8 cellular contexts compared by ENCODE assay signal in the genomic region with DNA sequence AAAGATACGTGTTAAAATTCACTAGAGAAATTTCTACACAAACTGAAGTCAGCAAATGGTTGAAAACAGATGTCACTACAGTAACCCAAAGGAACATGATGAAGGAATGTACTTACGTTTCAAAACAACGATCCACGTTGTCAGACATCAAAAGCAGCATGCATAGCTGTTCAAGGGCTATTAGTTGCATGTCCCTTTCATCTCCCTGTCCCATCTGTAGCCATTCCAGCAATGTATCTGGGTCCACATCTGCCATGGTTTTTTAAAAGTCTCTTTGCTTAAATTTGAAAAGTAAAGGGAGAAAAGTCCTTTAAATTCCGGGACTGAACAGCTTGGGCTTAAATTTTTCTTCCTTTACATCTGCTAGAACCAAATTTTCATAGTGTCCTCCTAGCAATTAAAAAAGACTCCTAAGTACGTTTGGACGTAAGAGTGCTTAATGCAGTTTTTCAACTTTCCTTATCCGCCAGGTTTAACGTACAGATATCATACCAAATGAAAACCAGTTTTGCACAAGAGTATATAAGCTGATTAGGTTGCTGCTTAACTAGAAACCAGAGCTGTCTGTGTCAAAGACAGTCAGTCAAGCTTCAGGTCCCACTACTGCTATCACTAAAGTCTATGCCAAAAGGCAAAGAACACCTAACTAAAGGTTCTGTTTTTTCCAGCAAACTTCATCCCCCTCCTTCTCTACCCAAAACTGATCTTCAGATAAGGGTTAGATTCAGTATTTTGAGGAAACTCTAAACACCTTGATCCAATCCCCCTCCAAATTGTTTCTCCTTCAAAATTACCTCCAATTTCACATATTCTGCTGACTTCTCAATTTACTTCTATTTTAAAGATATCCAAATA. TPM values are rescaled to one million over a fixed set of nuclear protein-coding genes. Genes with fewer than 3 reads are reported as not detected.
A peak's percentile ranks its signal among the peaks of the same experiment; 100 is the strongest.
DNase-seq lines count a peak whose midpoint lies in the region; ATAC-seq, FAIRE-seq and TF ChIP-seq lines count a peak whose summit lies in the region.

No MANE protein-coding gene starts in this region.

- intact Hi-C loops in upper lobe of right lung (cut with DNase I): no loop called here

- H3K4me1 ChIP-seq in upper lobe of right lung: peaks cover 33% of the 10 kb centered on the region

- no peaks in the 10 kb centered on the region for H3K9me3 ChIP-seq in upper lobe of right lung

- H3K4me3 ChIP-seq in bronchial epithelial cell (ENCODE audit: low read depth, low read length) (peak overlapping the region; percentile 88), upper lobe of right lung (peak overlapping the region; percentile 73)

- TF ChIP-seq CTCF in bronchial epithelial cell (IDR thresholded peaks at IDR 0.05; ENCODE audit: insufficient read depth, low read length, severe bottlenecking) (no peak), upper lobe of right lung (IDR thresholded peaks at IDR 0.05) (no peak)

- H3K27ac Mint-ChIP-seq in activated naive CD4-positive, alpha-beta T cell treated with anti-CD3 and anti-CD28 coated beads, Interleukin-2, amount 50 U/mL, for 24 hours: peak overlapping the region; percentile 88

- peaks cover 69% of the 10 kb centered on the region for H3K4me1 Mint-ChIP-seq in activated naive CD4-positive, alpha-beta T cell treated with anti-CD3 and anti-CD28 coated beads, Interleukin-2, amount 50 U/mL, for 24 hours

- peak overlapping the region; percentile 99 for H3K27ac ChIP-seq in upper lobe of right lung

- H3K27me3 ChIP-seq in bronchial epithelial cell (ENCODE audit: control insufficient read depth, insufficient read depth, low read length): no peaks in the 10 kb centered on the region
- H3K27me3 ChIP-seq in upper lobe of right lung: no peaks in the 10 kb centered on the region

- no peaks in the 10 kb centered on the region for H3K27me3 Mint-ChIP-seq in activated naive CD4-positive, alpha-beta T cell treated with anti-CD3 and anti-CD28 coated beads, Interleukin-2, amount 50 U/mL, for 24 hours

- no peak for FAIRE-seq in bronchial epithelial cell (lab: Jason Lieb, UNC)

- H3K36me3 ChIP-seq in bronchial epithelial cell (ENCODE audit: control insufficient read depth, insufficient read depth, low read length) (peaks cover 9% of the 10 kb centered on the region), upper lobe of right lung (peaks cover 18% of the 10 kb centered on the region)

- no peaks in the 10 kb centered on the region for H3K9me3 Mint-ChIP-seq in activated naive CD4-positive, alpha-beta T cell treated with anti-CD3 and anti-CD28 coated beads, Interleukin-2, amount 50 U/mL, for 24 hours

- peak overlapping the region; percentile 92 for H3K4me3 Mint-ChIP-seq in activated naive CD4-positive, alpha-beta T cell treated with anti-CD3 and anti-CD28 coated beads, Interleukin-2, amount 50 U/mL, for 24 hours

- H3K36me3 Mint-ChIP-seq in activated naive CD4-positive, alpha-beta T cell treated with anti-CD3 and anti-CD28 coated beads, Interleukin-2, amount 50 U/mL, for 24 hours: peaks cover 17% of the 10 kb centered on the region

- ATAC-seq in upper lobe of right lung (no peak), GM19452 (IDR thresholded peaks at IDR 0.05; ENCODE audit: unreplicated experiment) (no peak), HG02759 (IDR thresholded peaks at IDR 0.05; ENCODE audit: unreplicated experiment) (no peak)

- DNase-seq in activated naive CD4-positive, alpha-beta T cell (lab: John Stamatoyannopoulos, UW): no peak
- DNase-seq in NCI-H748 treated with DMSO at 0.1 percent for 48 hours (lab: John Stamatoyannopoulos, UW): peak; percentile 27
- DNase-seq in bronchial epithelial cell (ENCODE audit: low read depth): peak; percentile 33
- peak; percentile 35 to 49 for DNase-seq in lung microvascular endothelial cell (ENCODE audit: low read depth in 2 of 2)
- DNase-seq in upper lobe of right lung: no peak

RNA-seq across cellular contexts. Expression of gene HECTD1, which starts 1.7 kb away (rescaled TPM):
- total RNA-seq in bronchial epithelial cell: 291 and 353 TPM in 2 replicates
- total RNA-seq in lung microvascular endothelial cell: 217 and 301 TPM in 2 replicates
- 161 TPM for total RNA-seq in upper lobe of right lung

Comparison
In these comparisons a context has a peak if more than half of its experiments do, and no peak if none do; other contexts are left out.
1. DNase-seq: peak in NCI-H748 treated with DMSO at 0.1 percent for 48 hours (single experiment), bronchial epithelial cell (single experiment) and lung microvascular endothelial cell (2 of 2); none in activated naive CD4-positive, alpha-beta T cell (0 of 4) and upper lobe of right lung (single experiment).